In genomic region chr2:127087780-127088495, GRCh38 we compare ENCODE assay signal across 9 cellular contexts. TPM values are rescaled to one million over a fixed set of nuclear protein-coding genes. Genes with fewer than 3 reads are reported as not detected.
DNase-seq lines count a peak whose midpoint lies in the region; ATAC-seq and TF ChIP-seq lines count a peak whose summit lies in the region.
"Had no signal": no experiment of that assay in that cellular context is flagged by ENCODE, and none has a peak within 500 bp of the region (broad histone marks: within the 10 kb centered on the region; RNA-seq: fewer than 3 reads in every experiment).

No MANE protein-coding gene starts in this region.

- intact Hi-C loops in Right ventricle myocardium superior (cut with DNase I) = no loop called here
- intact Hi-C loops in A673 (cut with micrococcal nuclease; ENCODE audit: unreplicated experiment) = no loop called here

- WGBS in esophagus, 2 donors = 63 to 81% methylated on average over 13 of the region's 13 CpGs
- WGBS in urinary bladder = 58% methylated on average over 13 of the region's 13 CpGs

- no peaks in the 10 kb centered on the region for H3K36me3 Mint-ChIP-seq in neural crest cell (ENCODE audit: low read depth)

- H3K27ac Mint-ChIP-seq in neural crest cell (ENCODE audit: unreplicated experiment) = peak overlapping the region; percentile 19

- H3K9me3 ChIP-seq in cardiac muscle cell (ENCODE audit: low read depth) (no peaks in the 10 kb centered on the region), esophagus (ENCODE audit: control insufficient read depth in 2 of 2, insufficient read depth in 1 of 2, low read depth in 1 of 2, low read length in 1 of 2) (no peaks in the 10 kb centered on the region), A673 (ENCODE audit: low read depth, low read length, poor library complexity, severe bottlenecking) (no peaks in the 10 kb centered on the region)

- BruUV-seq in A673 (replicated peaks; lab: Mats Ljungman, UMichigan) = no TSS peak

- no peak for TF ChIP-seq CTCF in cardiac muscle cell (IDR thresholded peaks at IDR 0.05; ENCODE audit: low read depth, low read length)
- TF ChIP-seq CTCF in neural crest cell (conservative IDR thresholded peaks at IDR 0.05) = no peak
- TF ChIP-seq CTCF in A673 (conservative IDR thresholded peaks at IDR 0.05; ENCODE audit: low read depth, low read length) = no peak

- H3K27me3 Mint-ChIP-seq in neural crest cell (ENCODE audit: low read depth) = no peaks in the 10 kb centered on the region

- DNase-seq in cardiac muscle cell (ENCODE audit: low read depth in 1 of 2, low spot score in 1 of 2) = peak in 1 of 2 donors; percentile 21
- no peak for DNase-seq in Right ventricle myocardium superior
- DNase-seq in neural crest cell (ENCODE audit: low read depth, low spot score) = no peak
- no peak for DNase-seq in activated CD8-positive, alpha-beta memory T cell treated with anti-CD3 and anti-CD28 coated beads, Interleukin-2, amount 50 U/mL, for 48 hours
- no peak for DNase-seq in A673 (ENCODE audit: low spot score)
- DNase-seq: NCI-H526 treated with DMSO at 0.1 percent for 48 hours had no signal

- CTCF ChIA-PET in A673 (lab: Charles Lee) = no interaction called here

- no peaks in the 10 kb centered on the region for H3K27me3 ChIP-seq in cardiac muscle cell
- H3K27me3 ChIP-seq in esophagus (ENCODE audit: control insufficient read depth in 1 of 2, insufficient read depth in 2 of 2, low read length in 2 of 2) = no peaks in the 10 kb centered on the region
- H3K27me3 ChIP-seq in A673 (replicated peaks; ENCODE audit: insufficient read depth, low read depth, low read length, poor library complexity) = no peaks in the 10 kb centered on the region

- peaks cover 48% of the 10 kb centered on the region for H3K4me1 Mint-ChIP-seq in neural crest cell

- no peaks in the 10 kb centered on the region for H3K36me3 ChIP-seq in cardiac muscle cell
- H3K36me3 ChIP-seq in esophagus (ENCODE audit: control insufficient read depth in 2 of 2, insufficient read depth in 2 of 2, low read length in 1 of 2) = no peaks in the 10 kb centered on the region
- no peaks in the 10 kb centered on the region for H3K36me3 ChIP-seq in urinary bladder (ENCODE audit: insufficient read depth)
- no peaks in the 10 kb centered on the region for H3K36me3 ChIP-seq in A673 (ENCODE audit: insufficient read depth, low read length, poor library complexity, severe bottlenecking)

- no peak overlapping the region for H3K4me3 Mint-ChIP-seq in neural crest cell

- H3K4me1 ChIP-seq in cardiac muscle cell (ENCODE audit: low read depth) (peaks cover 33% of the 10 kb centered on the region), esophagus (ENCODE audit: control insufficient read depth in 2 of 2, insufficient read depth in 2 of 2, low read length in 1 of 2) (peaks cover 7% of the 10 kb centered on the region in 2 donors), urinary bladder (ENCODE audit: insufficient read depth) (peaks cover 2% of the 10 kb centered on the region), A673 (ENCODE audit: insufficient read depth, low read length, poor library complexity, severe bottlenecking) (no peaks in the 10 kb centered on the region)

- ATAC-seq in Right ventricle myocardium superior (ENCODE audit: poor library complexity) = no peak
- no peak for ATAC-seq in GM19455 (IDR thresholded peaks at IDR 0.05; ENCODE audit: unreplicated experiment)

- POLR2A ChIA-PET in A673 (lab: Charles Lee; ENCODE audit: low non-redundant PET) = interaction anchor here (0.7 kb wide), 1 partner anchor 14 kb away, joined by 8 read pairs; no protein-coding TSS in a partner anchor

- H3K9me3 Mint-ChIP-seq in neural crest cell = no peaks in the 10 kb centered on the region

- H3K4me3 ChIP-seq in cardiac muscle cell (no peak overlapping the region), esophagus (ENCODE audit: low read depth in 1 of 2, low read length in 2 of 2) (no peak overlapping the region), urinary bladder (ENCODE audit: low read depth, low read length) (no peak overlapping the region), A673 (ENCODE audit: low read depth, low read length, poor library complexity, severe bottlenecking) (no peak overlapping the region)

- H3K27ac ChIP-seq in cardiac muscle cell (peak overlapping the region; percentile 54), esophagus (ENCODE audit: low read depth in 2 of 2, low read length in 1 of 2) (peak overlapping the region; percentile 40 to 65), urinary bladder (ENCODE audit: low read depth) (peak overlapping the region; percentile 84), A673 (ENCODE audit: low read depth, low read length, poor library complexity, severe bottlenecking) (no peak overlapping the region)

RNA-seq across cellular contexts. Expression of gene BIN1, which starts 19.0 kb away (rescaled TPM):
- 65.4 and 94.9 TPM in 2 replicates for total RNA-seq in cardiac muscle cell
- polyA plus RNA-seq in cardiac muscle cell = 44.7 and 62.9 TPM in 2 replicates
- total RNA-seq in Right ventricle myocardium superior = 15.7 TPM
- 1 to 10 TPM; 4.6 to 7.9 TPM for polyA plus RNA-seq in esophagus
- 67.7 and 69.9 TPM in 2 replicates for total RNA-seq in neural crest cell
- 72.9 TPM for total RNA-seq in urinary bladder
- polyA plus RNA-seq in urinary bladder = 149 TPM
- total RNA-seq in A673 (2021) = 34.1 and 36.2 TPM in 2 replicates
